17 cellular contexts compared by ENCODE assay signal in genomic region chr9:16719921-16720320, GRCh38.
"Had no signal": no experiment of that assay in that cellular context is flagged by ENCODE, and none has a peak within 500 bp of the region (broad histone marks: within the 10 kb centered on the region; RNA-seq: fewer than 3 reads in every experiment).

No MANE protein-coding gene starts in this region.

- H3K36me3 Mint-ChIP-seq: memory B cell; naive thymus-derived CD8-positive, alpha-beta T cell had no signal

- H3K27ac Mint-ChIP-seq: activated naive CD4-positive, alpha-beta T cell treated with anti-CD3 and anti-CD28 coated beads for 36 hours; activated naive CD8-positive, alpha-beta T cell treated with anti-CD3 and anti-CD28 coated beads, Interleukin-2, amount 50 U/mL, for 24 hours; activated T-helper 17 cell treated with anti-CD3 and anti-CD28 coated beads, Interleukin-2, amount 50 U/mL, for 72 hours; memory B cell; naive thymus-derived CD8-positive, alpha-beta T cell; progenitor cell of endocrine pancreas had no signal

- H3K27ac ChIP-seq: hepatocyte, left ventricle myocardium inferior, neutrophil, right atrium auricular region had no signal

- H3K4me3 ChIP-seq: esophagus muscularis mucosa, hepatocyte, left ventricle myocardium inferior, right atrium auricular region had no signal

- H3K4me1 Mint-ChIP-seq: activated naive CD8-positive, alpha-beta T cell treated with anti-CD3 and anti-CD28 coated beads, Interleukin-2, amount 50 U/mL, for 24 hours; activated T-helper 17 cell treated with anti-CD3 and anti-CD28 coated beads, Interleukin-2, amount 50 U/mL, for 72 hours; memory B cell; naive thymus-derived CD8-positive, alpha-beta T cell had no signal

- H3K4me2 ChIP-seq: hepatocyte had no signal

- H3K36me3 ChIP-seq: esophagus muscularis mucosa, left ventricle myocardium inferior, neutrophil, right atrium auricular region had no signal

- H3K4me1 ChIP-seq: left ventricle myocardium inferior had no signal

- H3K9me3 ChIP-seq: esophagus muscularis mucosa, left ventricle myocardium inferior, neutrophil, right atrium auricular region had no signal

- ATAC-seq: activated naive CD8-positive, alpha-beta T cell treated with anti-CD3 and anti-CD28 coated beads, Interleukin-2, amount 50 U/mL, for 24 hours; activated T-helper 17 cell treated with anti-CD3 and anti-CD28 coated beads, Interleukin-2, amount 50 U/mL, for 72 hours; naive thymus-derived CD8-positive, alpha-beta T cell had no signal

- H3K9me3 Mint-ChIP-seq: activated naive CD4-positive, alpha-beta T cell treated with anti-CD3 and anti-CD28 coated beads for 36 hours; activated naive CD8-positive, alpha-beta T cell treated with anti-CD3 and anti-CD28 coated beads, Interleukin-2, amount 50 U/mL, for 24 hours; memory B cell; naive thymus-derived CD8-positive, alpha-beta T cell had no signal

- H3K27me3 ChIP-seq: esophagus muscularis mucosa, hepatocyte, right atrium auricular region had no signal

- H3K27me3 Mint-ChIP-seq: activated T-helper 17 cell treated with anti-CD3 and anti-CD28 coated beads, Interleukin-2, amount 50 U/mL, for 72 hours; memory B cell had no signal

- DNase-seq: activated naive CD4-positive, alpha-beta T cell treated with anti-CD3 and anti-CD28 coated beads for 36 hours; activated naive CD8-positive, alpha-beta T cell treated with anti-CD3 and anti-CD28 coated beads, Interleukin-2, amount 50 U/mL, for 24 hours; kidney; left ventricle myocardium inferior; naive thymus-derived CD8-positive, alpha-beta T cell; small intestine; stimulated activated CD4-positive, alpha-beta T cell treated with anti-CD3 and anti-CD28 coated beads, Interleukin-4, amount 100 ng/mL, for 24 hours; stimulated activated naive CD4-positive, alpha-beta T cell treated with Interleukin-2 at 50 U/mL for 16 hours; substantia nigra; trophoblast cell had no signal

- H2AFZ ChIP-seq: hepatocyte had no signal

- H3K4me3 Mint-ChIP-seq: activated naive CD4-positive, alpha-beta T cell treated with anti-CD3 and anti-CD28 coated beads for 36 hours; activated naive CD8-positive, alpha-beta T cell treated with anti-CD3 and anti-CD28 coated beads, Interleukin-2, amount 50 U/mL, for 24 hours; activated T-helper 17 cell treated with anti-CD3 and anti-CD28 coated beads, Interleukin-2, amount 50 U/mL, for 72 hours; memory B cell; naive thymus-derived CD8-positive, alpha-beta T cell had no signal
